25 cellular contexts compared by ENCODE assay signal in the genomic region with DNA sequence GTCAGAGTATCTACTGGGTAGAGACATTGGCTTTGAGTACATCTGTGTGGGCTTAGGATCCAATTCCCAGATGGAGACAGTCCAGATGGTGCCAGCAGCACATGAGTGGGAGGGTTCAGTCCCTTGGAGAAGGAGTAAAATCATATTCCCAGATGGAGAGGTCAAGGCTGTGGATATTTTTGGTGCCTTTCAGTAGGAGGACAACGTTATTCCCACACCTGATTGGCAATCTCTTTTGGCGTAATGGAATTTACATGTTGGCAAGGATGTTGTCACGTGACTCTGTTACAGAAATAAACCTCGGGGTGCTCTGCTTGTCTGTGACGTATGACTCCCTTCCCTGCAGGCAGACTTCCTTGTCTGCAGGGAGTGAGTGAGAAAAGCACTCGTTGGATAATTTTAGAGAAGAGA. TPM values are rescaled to one million over a fixed set of nuclear protein-coding genes. Genes with fewer than 3 reads are reported as not detected.
DNase-seq lines count a peak whose midpoint lies in the region; TF ChIP-seq lines count a peak whose summit lies in the region.
"Had no signal": no experiment of that assay in that cellular context is flagged by ENCODE, and none has a peak within 500 bp of the region (broad histone marks: within the 10 kb centered on the region; RNA-seq: fewer than 3 reads in every experiment).

No MANE protein-coding gene starts in this region.

- 0 out of 2 replicates have a peak overlapping the region, but pooled peaks have one; percentile 32 for H3K4me2 ChIP-seq in BLaER1

- H3K4me3 ChIP-seq in BLaER1 (no peak overlapping the region), lower leg skin (ENCODE audit: low read depth, poor library complexity, severe bottlenecking) (no peak overlapping the region)
- H3K4me3 ChIP-seq: breast epithelium, SJCRH30 had no signal

- H3K27me3 ChIP-seq in BLaER1, result no peaks in the 10 kb centered on the region
- H3K27me3 ChIP-seq: breast epithelium, SJCRH30 had no signal

- peaks cover 7% of the 10 kb centered on the region; the same call in 1 of the 2 replicates for H3K4me1 ChIP-seq in BLaER1
- H3K4me1 ChIP-seq: breast epithelium, SJCRH30 had no signal

- TF ChIP-seq POLR2A in lower leg skin (IDR thresholded peaks at IDR 0.05), result no peak

- H3K27ac ChIP-seq in BLaER1, result no peak overlapping the region
- H3K27ac ChIP-seq: breast epithelium, SJCRH30 had no signal

- no peak for TF ChIP-seq CTCF in lower leg skin (IDR thresholded peaks at IDR 0.05)

- H3K9me3 ChIP-seq in BLaER1, result peaks cover 7% of the 10 kb centered on the region
- H3K9me3 ChIP-seq: SJCRH30 had no signal

- no peaks in the 10 kb centered on the region for H3K36me3 ChIP-seq in BLaER1
- H3K36me3 ChIP-seq: breast epithelium, SJCRH30 had no signal

- no peaks in the 10 kb centered on the region for H4K20me1 ChIP-seq in BLaER1

- DNase-seq in EH (ENCODE audit: low read depth) (peak; percentile 1), cerebellum (ENCODE audit: low spot score) (peak; percentile 50), middle frontal gyrus (ENCODE audit: extremely low spot score, low spot score) (peak; percentile 66), NCI-H1417 treated with DMSO at 0.1 percent for 48 hours (lab: John Stamatoyannopoulos, UW) (no peak), lower leg skin (ENCODE audit: low spot score in 2 of 2) (no peak), LoVo (ENCODE audit: low spot score) (no peak)
- DNase-seq in stimulated activated CD4-positive, alpha-beta T cell treated with anti-CD3 and anti-CD28 coated beads, Interleukin-4, amount 100 ng/mL, for 1 hour, result no peak
- DNase-seq: activated CD4-positive, alpha-beta T cell treated with anti-CD3 and anti-CD28 coated beads for 48 hours; Karpas-422; NCI-H1105; NCI-H2107; NCI-H69; nephron progenitor cell; stimulated activated CD4-positive, alpha-beta T cell treated with anti-CD3 and anti-CD28 coated beads, Interleukin-12 subunit alpha, Interleukin-12 subunit beta, amount 100 ng/mL, for 4 hours; stimulated activated CD8-positive, alpha-beta memory T cell treated with anti-CD3 and anti-CD28 coated beads, Interleukin-4, amount 100 ng/mL, for 48 hours; T-helper 1 cell had no signal

- intact Hi-C loops in lower leg skin (cut with DNase I; ENCODE audit: low total_unique reads), result no loop called here

- 5 to 13% methylated on average over 6 of the region's 6 CpGs for WGBS in lower leg skin, 2 donors

- H3K9ac ChIP-seq in BLaER1, result no peak overlapping the region

RNA-seq across cellular contexts. Expression of gene NPS, which starts 27.6 kb away (rescaled TPM):
- total RNA-seq in cerebellum, result not detected
- not detected for total RNA-seq in lower leg skin
- total RNA-seq: B cell, breast epithelium, fibroblast of villous mesenchyme, HT1080, mesenteric fat pad, pulmonary artery endothelial cell, SJCRH30, urinary bladder had no signal

Comparison
In these comparisons a context has a peak if more than half of its experiments do, and no peak if none do; other contexts are left out.
1. DNase-seq: peak in EH (single experiment), cerebellum (single experiment) and middle frontal gyrus (single experiment); none in NCI-H1417 treated with DMSO at 0.1 percent for 48 hours (single experiment), lower leg skin (0 of 2), stimulated activated CD4-positive, alpha-beta T cell treated with anti-CD3 and anti-CD28 coated beads, Interleukin-4, amount 100 ng/mL, for 1 hour (single experiment) and LoVo (single experiment).